In genomic region chr2:134362152-134362653, GRCh38 we compare ENCODE assay signal across 16 cellular contexts.
"Had no signal": no experiment of that assay in that cellular context is flagged by ENCODE, and none has a peak within 500 bp of the region (broad histone marks: within the 10 kb centered on the region; RNA-seq: fewer than 3 reads in every experiment).

No MANE protein-coding gene starts in this region.

- H3K4me3 ChIP-seq: cardiac muscle cell, gastrocnemius medialis, stomach, thoracic aorta, uterus had no signal

- H3K9me3 Mint-ChIP-seq: activated naive CD8-positive, alpha-beta T cell treated with anti-CD3 and anti-CD28 coated beads, Interleukin-2, amount 10 ng/mL, durations not matched to agents 7 days and 5 days; activated T-cell treated with anti-CD3 and anti-CD28 coated beads, Interleukin-2, amount 50 U/mL, for 4 hours had no signal

- H3K36me3 ChIP-seq: gastrocnemius medialis, thoracic aorta, uterus had no signal

- H3K27ac Mint-ChIP-seq: activated naive CD8-positive, alpha-beta T cell treated with anti-CD3 and anti-CD28 coated beads, Interleukin-2, amount 10 ng/mL, durations not matched to agents 7 days and 5 days; T-helper 17 cell had no signal

- ATAC-seq: activated T-cell treated with anti-CD3 and anti-CD28 coated beads, Interleukin-2, amount 50 U/mL, for 4 hours; gastrocnemius medialis; T-helper 17 cell had no signal

- DNase-seq: activated gamma-delta T cell; activated naive CD8-positive, alpha-beta T cell treated with anti-CD3 and anti-CD28 coated beads, Interleukin-2, amount 10 ng/mL, durations not matched to agents 7 days and 5 days; activated T-cell treated with anti-CD3 and anti-CD28 coated beads, Interleukin-2, amount 50 U/mL, for 4 hours; aorta; gastrocnemius medialis; islet precursor cell; stomach; T-helper 17 cell; uterus had no signal

- H3K27me3 Mint-ChIP-seq: activated naive CD8-positive, alpha-beta T cell treated with anti-CD3 and anti-CD28 coated beads, Interleukin-2, amount 10 ng/mL, durations not matched to agents 7 days and 5 days; T-helper 17 cell had no signal

- H3K9me3 ChIP-seq: gastrocnemius medialis, neutrophil, stomach, thoracic aorta, uterus had no signal

- H3K27ac ChIP-seq: cardiac muscle cell, gastrocnemius medialis, neutrophil, stomach, thoracic aorta, uterus had no signal

- H3K27me3 ChIP-seq: cardiac muscle cell, gastrocnemius medialis, neutrophil, stomach, uterus had no signal

- H3K4me3 Mint-ChIP-seq: activated naive CD8-positive, alpha-beta T cell treated with anti-CD3 and anti-CD28 coated beads, Interleukin-2, amount 10 ng/mL, durations not matched to agents 7 days and 5 days; activated T-cell treated with anti-CD3 and anti-CD28 coated beads, Interleukin-2, amount 50 U/mL, for 4 hours; T-helper 17 cell had no signal

- FAIRE-seq: colon, endothelial cell of umbilical vein, small intestine, TTC549 had no signal

- H3K4me1 ChIP-seq: uterus had no signal
